Comparison of ENCODE assay signal across 23 cellular contexts in genomic region chr1:214694769-214695168, GRCh38.
DNase-seq lines count a peak whose midpoint lies in the region; ATAC-seq and TF ChIP-seq lines count a peak whose summit lies in the region.
"Had no signal": no experiment of that assay in that cellular context is flagged by ENCODE, and none has a peak within 500 bp of the region (broad histone marks: within the 10 kb centered on the region; RNA-seq: fewer than 3 reads in every experiment).

No MANE protein-coding gene starts in this region.

- intact Hi-C loops in MCF 10A (cut with micrococcal nuclease) (loop anchor here (10.0 kb wide), 1 partner anchor 680 kb away; no protein-coding TSS in a partner anchor), mammary epithelial cell (cut with micrococcal nuclease) (no loop called here)

- no peaks in the 10 kb centered on the region for H3K79me2 ChIP-seq in mammary epithelial cell (ENCODE audit: insufficient read depth, low read length)

- no peaks in the 10 kb centered on the region for H3K9me3 Mint-ChIP-seq in MCF 10A (ENCODE audit: unreplicated experiment)
- peaks cover 0 to 3% of the 10 kb centered on the region in 2 donors for H3K9me3 Mint-ChIP-seq in effector memory CD8-positive, alpha-beta T cell
- H3K9me3 Mint-ChIP-seq: CD4-positive, alpha-beta T cell; CD8-positive, alpha-beta T cell had no signal

- BruUV-seq in MCF 10A (replicated peaks; lab: Mats Ljungman, UMichigan) = no TSS peak
- no TSS peak for BruUV-seq in mammary epithelial cell (replicated peaks; lab: Mats Ljungman, UMichigan)

- H3K4me3 ChIP-seq in mammary epithelial cell (replicated peaks in 1 of 3; ENCODE audit: insufficient read depth in 1 of 3, low read depth in 2 of 3, low read length in 3 of 3) (no peak overlapping the region), epithelial cell of esophagus (ENCODE audit: low read length) (no peak overlapping the region)
- H3K4me3 ChIP-seq: A549; BLaER1 treated with 17β-estradiol and CSF1 and Interleukin-3, amounts not matched to agents 10 nM and 100 nM had no signal

- POLR2A ChIA-PET in MCF 10A (lab: Yijun Ruan, JAX) = interaction anchor here (0.5 to 1.3 kb wide), 2 partner anchors 179 to 494 kb away, joined by 3 read pairs; no protein-coding TSS in a partner anchor
- POLR2A ChIA-PET in RWPE1 (lab: Yijun Ruan, JAX; ENCODE audit: low non-redundant PET) = no interaction called here

- H3K9ac ChIP-seq in mammary epithelial cell (ENCODE audit: insufficient read depth, low read length) = no peak overlapping the region
- H3K9ac ChIP-seq: BLaER1 treated with 17β-estradiol and CSF1 and Interleukin-3, amounts not matched to agents 10 nM and 100 nM had no signal

- DNase-seq in MCF 10A (ENCODE audit: unreplicated experiment) (peak; percentile 32), mammary epithelial cell (no peak), RWPE1 (ENCODE audit: low spot score) (peak; percentile 13), epithelial cell of esophagus (ENCODE audit: low read depth) (peak; percentile 27), DMS114 treated with DMSO at 0.1 percent for 48 hours (lab: John Stamatoyannopoulos, UW; ENCODE audit: unreplicated experiment) (no peak)
- no peak for DNase-seq in effector memory CD8-positive, alpha-beta T cell
- DNase-seq: AML-193; Caco-2; Calu3; CD4-positive, alpha-beta T cell; CD8-positive, alpha-beta T cell; DMS153; DMS53; DMS79; DND-41; EL; GF-D8 had no signal

- H3K27me3 Mint-ChIP-seq in MCF 10A (ENCODE audit: insufficient read depth, unreplicated experiment) = no peaks in the 10 kb centered on the region
- H3K27me3 Mint-ChIP-seq in effector memory CD8-positive, alpha-beta T cell = peaks cover 9 to 20% of the 10 kb centered on the region in 2 donors
- H3K27me3 Mint-ChIP-seq: CD4-positive, alpha-beta T cell had no signal

- no peak for ATAC-seq in effector memory CD8-positive, alpha-beta T cell (replicated peaks)
- ATAC-seq in GM21390 (IDR thresholded peaks at IDR 0.05; ENCODE audit: unreplicated experiment) = no peak
- ATAC-seq: A549; CD8-positive, alpha-beta T cell had no signal

- no peak overlapping the region for H2AFZ ChIP-seq in mammary epithelial cell (ENCODE audit: low read depth, low read length)

- H3K27ac Mint-ChIP-seq in MCF 10A (ENCODE audit: low read depth, unreplicated experiment) = no peak overlapping the region
- H3K27ac Mint-ChIP-seq in effector memory CD8-positive, alpha-beta T cell = no peak overlapping the region
- H3K27ac Mint-ChIP-seq: B cell; CD4-positive, alpha-beta T cell; CD8-positive, alpha-beta T cell had no signal

- no peak overlapping the region for H3K4me3 Mint-ChIP-seq in MCF 10A (ENCODE audit: unreplicated experiment)
- H3K4me3 Mint-ChIP-seq in effector memory CD8-positive, alpha-beta T cell = no peak overlapping the region
- H3K4me3 Mint-ChIP-seq: B cell; CD4-positive, alpha-beta T cell; CD8-positive, alpha-beta T cell had no signal

- 57% methylated on average over 4 of the region's 4 CpGs for WGBS in mammary epithelial cell (ENCODE audit: low coverage, missing lambda C conversion rate)

- CTCF ChIA-PET in MCF 10A (lab: Yijun Ruan, JAX) = interaction anchor here (0.5 to 1.7 kb wide), 6 partner anchors 35 to 693 kb away, joined by 3 to 9 read pairs (median 4); no protein-coding TSS in a partner anchor
- CTCF ChIA-PET in mammary epithelial cell (lab: Charles Lee; ENCODE audit: low non-redundant PET) = no interaction called here
- CTCF ChIA-PET in RWPE1 (lab: Yijun Ruan, JAX) = interaction anchor here (1.2 kb wide), 1 partner anchor 234 kb away, joined by 3 read pairs; no protein-coding TSS in a partner anchor

- H4K20me1 ChIP-seq in mammary epithelial cell (ENCODE audit: insufficient read depth, low read length) = no peaks in the 10 kb centered on the region
- H4K20me1 ChIP-seq: BLaER1 treated with 17β-estradiol and CSF1 and Interleukin-3, amounts not matched to agents 10 nM and 100 nM had no signal

- dilution Hi-C loops in mammary epithelial cell (cut with HindIII; ENCODE audit: low sequenced_read_pairs) = no loop called here

- no peaks in the 10 kb centered on the region for H3K36me3 ChIP-seq in mammary epithelial cell (ENCODE audit: insufficient read depth, low read length)
- H3K36me3 ChIP-seq: BLaER1 treated with 17β-estradiol and CSF1 and Interleukin-3, amounts not matched to agents 10 nM and 100 nM had no signal

- no peaks in the 10 kb centered on the region for H3K9me3 ChIP-seq in mammary epithelial cell (replicated peaks; ENCODE audit: insufficient read depth, low read length)
- H3K9me3 ChIP-seq: A549, Caco-2 had no signal

- in situ Hi-C loops in mammary epithelial cell (cut with MboI; ENCODE audit: low sequenced_read_pairs in 2 of 2) = no loop called here

- no peaks in the 10 kb centered on the region for H3K4me1 Mint-ChIP-seq in MCF 10A (ENCODE audit: insufficient read depth, unreplicated experiment)
- H3K4me1 Mint-ChIP-seq in effector memory CD8-positive, alpha-beta T cell (ENCODE audit: low read depth in 2 of 2) = no peaks in the 10 kb centered on the region
- H3K4me1 Mint-ChIP-seq: B cell had no signal

- H3K27me3 ChIP-seq in mammary epithelial cell (ENCODE audit: insufficient read depth, low read length) = no peaks in the 10 kb centered on the region
- H3K27me3 ChIP-seq: BLaER1 treated with 17β-estradiol and CSF1 and Interleukin-3, amounts not matched to agents 10 nM and 100 nM had no signal

- no peak for TF ChIP-seq CTCF in MCF 10A (IDR thresholded peaks at IDR 0.05; ENCODE audit: unreplicated experiment)
- TF ChIP-seq CTCF in mammary epithelial cell (conservative IDR thresholded peaks at IDR 0.05 in 1 of 2, IDR thresholded peaks at IDR 0.05 in 1 of 2; ENCODE audit: extremely low read depth in 1 of 2, insufficient read depth in 1 of 2, low read depth in 1 of 2, low read length in 2 of 2) = no peak
- no peak for TF ChIP-seq CTCF in RWPE1 (conservative IDR thresholded peaks at IDR 0.05; ENCODE audit: low read depth)
- no peak for TF ChIP-seq CTCF in epithelial cell of esophagus (IDR thresholded peaks at IDR 0.05; ENCODE audit: insufficient read depth, low read depth, low read length, missing control alignments)

- no peaks in the 10 kb centered on the region for H3K36me3 Mint-ChIP-seq in MCF 10A (ENCODE audit: insufficient read depth, unreplicated experiment)
- H3K36me3 Mint-ChIP-seq in effector memory CD8-positive, alpha-beta T cell (ENCODE audit: insufficient read depth) = no peaks in the 10 kb centered on the region
- H3K36me3 Mint-ChIP-seq: CD8-positive, alpha-beta T cell had no signal

- H3K4me1 ChIP-seq in mammary epithelial cell (ENCODE audit: insufficient read depth, low read length) = no peaks in the 10 kb centered on the region
- H3K4me1 ChIP-seq: A549; BLaER1 treated with 17β-estradiol and CSF1 and Interleukin-3, amounts not matched to agents 10 nM and 100 nM; Caco-2 had no signal

- H3K27ac ChIP-seq in mammary epithelial cell (ENCODE audit: insufficient read depth, low read depth, low read length) (no peak overlapping the region), RWPE1 (no peak overlapping the region)
- H3K27ac ChIP-seq: 22Rv1; A549; BLaER1 treated with 17β-estradiol and CSF1 and Interleukin-3, amounts not matched to agents 10 nM and 100 nM; C4-2B had no signal

- no peak overlapping the region for H3K4me2 ChIP-seq in mammary epithelial cell (ENCODE audit: insufficient read depth, low read depth, low read length)
- H3K4me2 ChIP-seq: A549; BLaER1 treated with 17β-estradiol and CSF1 and Interleukin-3, amounts not matched to agents 10 nM and 100 nM had no signal

Comparison
In these comparisons a context has a peak if more than half of its experiments do, and no peak if none do; other contexts are left out.
1. DNase-seq: peak in MCF 10A (single experiment), RWPE1 (single experiment) and epithelial cell of esophagus (single experiment); none in mammary epithelial cell (single experiment), effector memory CD8-positive, alpha-beta T cell (0 of 3) and DMS114 treated with DMSO at 0.1 percent for 48 hours (single experiment).